ENCODE assay signal across 26 cellular contexts in genomic region chr1:212583643-212584042, GRCh38.
"Had no signal": no experiment of that assay in that cellular context is flagged by ENCODE, and none has a peak within 500 bp of the region (broad histone marks: within the 10 kb centered on the region; RNA-seq: fewer than 3 reads in every experiment).

No MANE protein-coding gene starts in this region.

- H3K9me3 ChIP-seq: ascending aorta, body of pancreas had no signal

- H3K27me3 ChIP-seq: body of pancreas had no signal

- H3K4me1 ChIP-seq: ascending aorta, body of pancreas had no signal

- H3K9ac ChIP-seq: KMS-11 had no signal

- H3K36me3 Mint-ChIP-seq: activated CD8-positive, alpha-beta memory T cell treated with anti-CD3 and anti-CD28 coated beads, Interleukin-2, amount 10 ng/mL, durations not matched to agents 7 days and 5 days; activated naive CD4-positive, alpha-beta T cell treated with anti-CD3 and anti-CD28 coated beads, Interleukin-2, amount 50 U/mL, for 72 hours had no signal

- H3K4me3 ChIP-seq: ascending aorta, body of pancreas had no signal

- H3K36me3 ChIP-seq: ascending aorta had no signal

- H3K4me1 Mint-ChIP-seq: T-helper 17 cell had no signal

- DNase-seq: activated B cell treated with CpG ODN at 0.5 μM for 24 hours; activated CD4-positive, alpha-beta T cell treated with anti-CD3 and anti-CD28 coated beads for 1 hour; activated CD4-positive, alpha-beta T cell treated with anti-CD3 and anti-CD28 coated beads, Interleukin-2, amount 50 U/mL, for 48 hours; activated CD8-positive, alpha-beta memory T cell treated with anti-CD3 and anti-CD28 coated beads, Interleukin-2, amount 10 ng/mL, durations not matched to agents 7 days and 5 days; activated effector memory CD4-positive, alpha-beta T cell treated with anti-CD3 and anti-CD28 coated beads, Interleukin-2, amount 50 U/mL, for 16 hours; activated naive CD4-positive, alpha-beta T cell treated with Interleukin-2 at 50 U/mL for 16 hours; activated naive CD8-positive, alpha-beta T cell treated with anti-CD3 and anti-CD28 coated beads, Interleukin-2, amount 50 U/mL, for 24 hours; activated T-cell treated with anti-CD3 and anti-CD28 coated beads, Interleukin-2, amount 50 U/mL, for 24 hours; amniotic stem cell; body of pancreas; central memory CD4-positive, alpha-beta T cell; NCI-H1092; NCI-H1417; NCI-H1930; NCI-H2107; NCI-H2171 treated with DMSO at 0.1 percent for 48 hours; NCI-H524; NCI-H774; OCI-M1; SHP77 treated with DMSO at 0.1 percent for 48 hours; T-helper 17 cell; T-helper 9 cell had no signal

- ATAC-seq: activated CD8-positive, alpha-beta memory T cell treated with anti-CD3 and anti-CD28 coated beads, Interleukin-2, amount 10 ng/mL, durations not matched to agents 7 days and 5 days; activated naive CD4-positive, alpha-beta T cell treated with anti-CD3 and anti-CD28 coated beads, Interleukin-2, amount 50 U/mL, for 72 hours; activated naive CD8-positive, alpha-beta T cell treated with anti-CD3 and anti-CD28 coated beads, Interleukin-2, amount 50 U/mL, for 24 hours; body of pancreas; T-helper 17 cell had no signal

- H3K9me3 Mint-ChIP-seq: activated B cell treated with CpG ODN at 0.5 μM for 24 hours; activated CD4-positive, alpha-beta T cell treated with anti-CD3 and anti-CD28 coated beads, Interleukin-2, amount 10 ng/mL, durations not matched to agents 24 days and 14 days; activated naive CD4-positive, alpha-beta T cell treated with anti-CD3 and anti-CD28 coated beads, Interleukin-2, amount 50 U/mL, for 72 hours; activated naive CD8-positive, alpha-beta T cell treated with anti-CD3 and anti-CD28 coated beads, Interleukin-2, amount 50 U/mL, for 24 hours; activated T-cell treated with anti-CD3 and anti-CD28 coated beads, Interleukin-2, amount 50 U/mL, for 24 hours had no signal

- H3K27ac ChIP-seq: ascending aorta, body of pancreas, KMS-11 had no signal

- H3K4me2 ChIP-seq: KMS-11 had no signal

- H3K4me3 Mint-ChIP-seq: activated B cell treated with CpG ODN at 0.5 μM for 24 hours; activated CD4-positive, alpha-beta T cell treated with anti-CD3 and anti-CD28 coated beads, Interleukin-2, amount 10 ng/mL, durations not matched to agents 24 days and 14 days; activated CD8-positive, alpha-beta memory T cell treated with anti-CD3 and anti-CD28 coated beads, Interleukin-2, amount 10 ng/mL, durations not matched to agents 7 days and 5 days; activated naive CD8-positive, alpha-beta T cell treated with anti-CD3 and anti-CD28 coated beads, Interleukin-2, amount 50 U/mL, for 24 hours; activated T-cell treated with anti-CD3 and anti-CD28 coated beads, Interleukin-2, amount 50 U/mL, for 24 hours; T-helper 17 cell had no signal
